ENCODE assay signal across 1 cellular context in the genomic region with DNA sequence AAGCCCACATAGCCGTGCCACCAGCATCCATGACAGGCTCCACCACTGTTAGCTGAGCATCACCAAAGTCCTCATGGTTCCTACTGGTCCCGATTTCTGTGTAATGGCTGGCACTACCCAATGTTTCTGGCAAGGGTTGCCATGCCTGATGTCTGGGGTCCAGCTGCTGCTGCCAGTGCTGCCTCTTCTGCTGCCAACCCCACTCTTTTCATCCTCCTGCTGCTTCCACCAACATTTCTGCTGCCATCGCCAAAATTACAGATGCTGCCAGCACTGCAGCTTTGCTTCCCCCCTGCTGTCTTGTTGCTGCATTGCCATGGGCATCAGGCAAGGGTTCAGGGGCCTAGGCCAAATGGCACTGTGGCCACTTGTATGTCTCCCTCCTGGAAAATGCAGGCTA.
TF ChIP-seq lines count a peak whose summit lies in the region.

No MANE protein-coding gene starts in this region.

TF ChIP-seq in K562, 482 proteins besides CTCF, POLR2A, EP300 and RAD21 (continued from another document):
- TF ChIP-seq, protein P1, sequence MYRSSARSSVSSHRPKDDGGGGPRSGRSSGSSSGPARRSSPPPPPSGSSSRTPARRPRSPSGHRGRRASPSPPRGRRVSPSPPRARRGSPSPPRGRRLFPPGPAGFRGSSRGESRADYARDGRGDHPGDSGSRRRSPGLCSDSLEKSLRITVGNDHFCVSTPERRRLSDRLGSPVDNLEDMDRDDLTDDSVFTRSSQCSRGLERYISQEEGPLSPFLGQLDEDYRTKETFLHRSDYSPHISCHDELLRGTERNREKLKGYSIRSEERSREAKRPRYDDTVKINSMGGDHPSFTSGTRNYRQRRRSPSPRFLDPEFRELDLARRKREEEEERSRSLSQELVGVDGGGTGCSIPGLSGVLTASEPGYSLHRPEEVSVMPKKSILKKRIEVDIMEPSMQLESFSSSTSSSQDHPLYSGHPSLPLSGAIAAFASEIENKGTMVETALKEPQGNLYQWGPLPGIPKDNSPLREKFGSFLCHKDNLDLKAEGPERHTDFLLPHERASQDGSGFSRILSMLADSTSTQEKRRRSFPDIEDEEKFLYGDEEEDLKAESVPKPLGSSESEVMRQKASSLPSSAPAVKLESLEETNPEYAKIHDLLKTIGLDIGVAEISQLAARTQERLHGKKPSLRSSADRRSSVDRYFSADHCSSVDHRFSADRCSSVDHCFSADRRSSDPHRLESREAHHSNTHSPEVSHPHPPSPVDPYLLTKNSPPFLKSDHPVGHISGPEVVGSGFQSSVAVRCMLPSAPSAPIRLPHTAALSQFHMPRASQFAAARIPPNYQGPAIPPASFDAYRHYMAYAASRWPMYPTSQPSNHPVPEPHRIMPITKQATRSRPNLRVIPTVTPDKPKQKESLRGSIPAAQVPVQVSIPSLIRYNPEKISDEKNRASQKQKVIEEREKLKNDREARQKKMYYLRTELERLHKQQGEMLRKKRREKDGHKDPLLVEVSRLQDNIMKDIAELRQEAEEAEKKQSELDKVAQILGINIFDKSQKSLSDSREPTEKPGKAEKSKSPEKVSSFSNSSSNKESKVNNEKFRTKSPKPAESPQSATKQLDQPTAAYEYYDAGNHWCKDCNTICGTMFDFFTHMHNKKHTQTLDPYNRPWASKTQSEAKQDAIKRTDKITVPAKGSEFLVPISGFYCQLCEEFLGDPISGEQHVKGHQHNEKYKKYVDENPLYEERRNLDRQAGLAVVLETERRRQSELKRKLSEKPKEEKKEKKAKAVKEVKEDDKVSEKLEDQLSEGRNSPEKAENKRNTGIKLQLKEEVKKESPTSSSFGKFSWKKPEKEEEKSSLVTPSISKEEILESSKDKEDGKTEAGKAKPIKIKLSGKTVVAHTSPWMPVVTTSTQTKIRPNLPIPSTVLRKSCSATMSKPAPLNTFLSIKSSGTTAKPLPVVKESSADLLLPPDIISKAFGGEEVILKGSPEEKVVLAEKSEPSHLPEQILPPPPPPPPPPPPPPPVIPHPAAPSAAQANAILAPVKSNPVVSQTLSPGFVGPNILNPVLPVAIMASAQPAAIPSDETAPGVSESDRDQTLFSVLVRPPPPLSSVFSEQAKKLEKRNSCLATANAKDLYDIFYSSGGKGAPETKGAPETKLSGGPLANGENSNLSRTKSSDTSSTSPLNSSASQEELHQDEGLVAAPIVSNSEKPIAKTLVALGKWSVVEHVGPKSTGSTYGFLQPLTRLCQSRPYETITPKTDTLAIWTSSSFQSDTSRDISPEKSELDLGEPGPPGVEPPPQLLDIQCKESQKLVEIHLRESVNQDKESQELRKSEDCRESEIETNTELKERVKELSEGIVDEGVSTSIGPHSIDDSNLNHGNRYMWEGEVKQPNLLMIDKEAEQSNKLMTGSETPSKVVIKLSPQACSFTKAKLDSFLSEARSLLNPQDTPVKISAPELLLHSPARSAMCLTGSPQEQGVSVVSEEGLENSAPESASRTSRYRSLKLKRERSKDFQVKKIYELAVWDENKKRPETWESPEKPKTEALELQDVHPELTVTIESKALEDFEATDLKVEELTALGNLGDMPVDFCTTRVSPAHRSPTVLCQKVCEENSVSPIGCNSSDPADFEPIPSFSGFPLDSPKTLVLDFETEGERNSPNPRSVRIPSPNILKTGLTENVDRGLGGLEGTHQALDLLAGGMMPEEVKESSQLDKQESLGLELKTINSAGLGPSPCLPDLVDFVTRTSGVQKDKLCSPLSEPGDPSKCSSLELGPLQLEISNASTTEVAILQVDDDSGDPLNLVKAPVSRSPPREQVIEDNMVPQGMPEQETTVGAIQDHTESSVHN (IDR thresholded peaks at IDR 0.05; ENCODE audit: borderline replicate concordance in 1 of 2, low read depth in 1 of 2): no peak
- TF ChIP-seq, protein P2, sequence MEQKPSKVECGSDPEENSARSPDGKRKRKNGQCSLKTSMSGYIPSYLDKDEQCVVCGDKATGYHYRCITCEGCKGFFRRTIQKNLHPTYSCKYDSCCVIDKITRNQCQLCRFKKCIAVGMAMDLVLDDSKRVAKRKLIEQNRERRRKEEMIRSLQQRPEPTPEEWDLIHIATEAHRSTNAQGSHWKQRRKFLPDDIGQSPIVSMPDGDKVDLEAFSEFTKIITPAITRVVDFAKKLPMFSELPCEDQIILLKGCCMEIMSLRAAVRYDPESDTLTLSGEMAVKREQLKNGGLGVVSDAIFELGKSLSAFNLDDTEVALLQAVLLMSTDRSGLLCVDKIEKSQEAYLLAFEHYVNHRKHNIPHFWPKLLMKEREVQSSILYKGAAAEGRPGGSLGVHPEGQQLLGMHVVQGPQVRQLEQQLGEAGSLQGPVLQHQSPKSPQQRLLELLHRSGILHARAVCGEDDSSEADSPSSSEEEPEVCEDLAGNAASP (IDR thresholded peaks at IDR 0.05): no peak
- no peak for TF ChIP-seq GTF3C2 (IDR thresholded peaks at IDR 0.05; ENCODE audit: borderline replicate concordance, extremely low read depth, insufficient read length)
- TF ChIP-seq, protein P3, sequence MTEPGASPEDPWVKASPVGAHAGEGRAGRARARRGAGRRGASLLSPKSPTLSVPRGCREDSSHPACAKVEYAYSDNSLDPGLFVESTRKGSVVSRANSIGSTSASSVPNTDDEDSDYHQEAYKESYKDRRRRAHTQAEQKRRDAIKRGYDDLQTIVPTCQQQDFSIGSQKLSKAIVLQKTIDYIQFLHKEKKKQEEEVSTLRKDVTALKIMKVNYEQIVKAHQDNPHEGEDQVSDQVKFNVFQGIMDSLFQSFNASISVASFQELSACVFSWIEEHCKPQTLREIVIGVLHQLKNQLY (CRISPR knock-in tag; conservative IDR thresholded peaks at IDR 0.05): no peak
- no peak for TF ChIP-seq STAT6 (CRISPR knock-in tag; IDR thresholded peaks at IDR 0.05)
- TF ChIP-seq, protein P4, sequence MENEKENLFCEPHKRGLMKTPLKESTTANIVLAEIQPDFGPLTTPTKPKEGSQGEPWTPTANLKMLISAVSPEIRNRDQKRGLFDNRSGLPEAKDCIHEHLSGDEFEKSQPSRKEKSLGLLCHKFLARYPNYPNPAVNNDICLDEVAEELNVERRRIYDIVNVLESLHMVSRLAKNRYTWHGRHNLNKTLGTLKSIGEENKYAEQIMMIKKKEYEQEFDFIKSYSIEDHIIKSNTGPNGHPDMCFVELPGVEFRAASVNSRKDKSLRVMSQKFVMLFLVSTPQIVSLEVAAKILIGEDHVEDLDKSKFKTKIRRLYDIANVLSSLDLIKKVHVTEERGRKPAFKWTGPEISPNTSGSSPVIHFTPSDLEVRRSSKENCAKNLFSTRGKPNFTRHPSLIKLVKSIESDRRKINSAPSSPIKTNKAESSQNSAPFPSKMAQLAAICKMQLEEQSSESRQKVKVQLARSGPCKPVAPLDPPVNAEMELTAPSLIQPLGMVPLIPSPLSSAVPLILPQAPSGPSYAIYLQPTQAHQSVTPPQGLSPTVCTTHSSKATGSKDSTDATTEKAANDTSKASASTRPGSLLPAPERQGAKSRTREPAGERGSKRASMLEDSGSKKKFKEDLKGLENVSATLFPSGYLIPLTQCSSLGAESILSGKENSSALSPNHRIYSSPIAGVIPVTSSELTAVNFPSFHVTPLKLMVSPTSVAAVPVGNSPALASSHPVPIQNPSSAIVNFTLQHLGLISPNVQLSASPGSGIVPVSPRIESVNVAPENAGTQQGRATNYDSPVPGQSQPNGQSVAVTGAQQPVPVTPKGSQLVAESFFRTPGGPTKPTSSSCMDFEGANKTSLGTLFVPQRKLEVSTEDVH (IDR thresholded peaks at IDR 0.05; ENCODE audit: low read depth, partially characterized antibody): no peak
- no peak for TF ChIP-seq ZNF699 (CRISPR knock-in tag; IDR thresholded peaks at IDR 0.05; ENCODE audit: insufficient replicate concordance)
- TF ChIP-seq, protein P5, sequence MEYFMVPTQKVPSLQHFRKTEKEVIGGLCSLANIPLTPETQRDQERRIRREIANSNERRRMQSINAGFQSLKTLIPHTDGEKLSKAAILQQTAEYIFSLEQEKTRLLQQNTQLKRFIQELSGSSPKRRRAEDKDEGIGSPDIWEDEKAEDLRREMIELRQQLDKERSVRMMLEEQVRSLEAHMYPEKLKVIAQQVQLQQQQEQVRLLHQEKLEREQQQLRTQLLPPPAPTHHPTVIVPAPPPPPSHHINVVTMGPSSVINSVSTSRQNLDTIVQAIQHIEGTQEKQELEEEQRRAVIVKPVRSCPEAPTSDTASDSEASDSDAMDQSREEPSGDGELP (CRISPR knock-in tag; IDR thresholded peaks at IDR 0.05; ENCODE audit: borderline replicate concordance): no peak
- no peak for TF ChIP-seq SP2 (IDR thresholded peaks at IDR 0.05; ENCODE audit: extremely low read depth, low read depth, low read length, poor library complexity, severe bottlenecking)
- no peak for TF ChIP-seq HMG20B (CRISPR knock-in tag; IDR thresholded peaks at IDR 0.05)
- no peak for TF ChIP-seq MEF2D (tag; conservative IDR thresholded peaks at IDR 0.05; ENCODE audit: low read depth)
